ENCODE assay signal across 22 cellular contexts in genomic region chr1:45002650-45003645, GRCh38. TPM values are rescaled to one million over a fixed set of nuclear protein-coding genes. Genes with fewer than 3 reads are reported as not detected.
DNase-seq lines count a peak whose midpoint lies in the region; ATAC-seq and TF ChIP-seq lines count a peak whose summit lies in the region.
"Had no signal": no experiment of that assay in that cellular context is flagged by ENCODE, and none has a peak within 500 bp of the region (broad histone marks: within the 10 kb centered on the region; RNA-seq: fewer than 3 reads in every experiment).

No MANE protein-coding gene starts in this region.

- peaks cover 5% of the 10 kb centered on the region for H3K4me1 Mint-ChIP-seq in endothelial cell (ENCODE audit: unreplicated experiment)

- H3K27me3 Mint-ChIP-seq in endothelial cell (ENCODE audit: unreplicated experiment): peaks cover 15% of the 10 kb centered on the region

- DNase-seq in activated effector memory CD4-positive, alpha-beta T cell treated with anti-CD3 and anti-CD28 coated beads, Interleukin-2, amount 50 U/mL, for 16 hours: peak; percentile 59
- DNase-seq in activated effector memory CD4-positive, alpha-beta T cell treated with Interleukin-2 at 50 U/mL for 16 hours: no peak
- peak; percentile 20 for DNase-seq in H7
- DNase-seq in endothelial cell (ENCODE audit: low spot score): no peak
- DNase-seq in neuronal stem cell (ENCODE audit: low spot score): no peak
- DNase-seq in NCI-H146 (lab: John Stamatoyannopoulos, UW): no peak
- no peak for DNase-seq in activated CD8-positive, alpha-beta memory T cell treated with anti-CD3 and anti-CD28 coated beads for 24 hours
- DNase-seq: activated CD4-positive, alpha-beta T cell treated with anti-CD3 and anti-CD28 coated beads for 1 hour; amniotic stem cell; BE2C; Calu3; MV-4-11; NCI-H187; NCI-H69; ovary; SIG-M5; stimulated activated CD4-positive, alpha-beta T cell treated with anti-CD3 and anti-CD28 coated beads, Interleukin-12 subunit alpha, Interleukin-12 subunit beta, amount 100 ng/mL, for 4 hours; T-helper 1 cell had no signal

- no peak overlapping the region for H2AFZ ChIP-seq in neuronal stem cell (ENCODE audit: low read length)

- no peak overlapping the region for H4K91ac ChIP-seq in neuronal stem cell (ENCODE audit: low read depth, low read length, poor library complexity)

- H2BK120ac ChIP-seq in neuronal stem cell (ENCODE audit: low read depth, low read length): no peak overlapping the region

- H3K4me3 ChIP-seq in H7 (ENCODE audit: insufficient read depth, low read depth, low read length) (no peak overlapping the region), neuronal stem cell (ENCODE audit: low read length in 2 of 2) (no peak overlapping the region)
- H3K4me3 ChIP-seq: A549, cardiac muscle cell, ovary, right atrium auricular region had no signal

- H3K14ac ChIP-seq in neuronal stem cell (ENCODE audit: low read length): no peak overlapping the region

- H3K36me3 ChIP-seq in H7 (replicated peaks; ENCODE audit: control insufficient read depth, insufficient read depth, low read length): peaks cover 13% of the 10 kb centered on the region
- peaks cover 34 to 59% of the 10 kb centered on the region in 2 donors for H3K36me3 ChIP-seq in neuronal stem cell (replicated peaks in 1 of 2; ENCODE audit: control insufficient read depth in 2 of 2, insufficient read depth in 2 of 2, low read length in 2 of 2)
- H3K36me3 ChIP-seq: BE2C had no signal

- H3K4me1 ChIP-seq in neuronal stem cell (ENCODE audit: control insufficient read depth in 2 of 2, insufficient read depth in 1 of 2, low read depth in 1 of 2, low read length in 2 of 2): no peaks in the 10 kb centered on the region
- H3K4me1 ChIP-seq: A549, BE2C, right atrium auricular region had no signal

- no peak overlapping the region for H3K4ac ChIP-seq in neuronal stem cell (ENCODE audit: low read length)

- H3K23ac ChIP-seq in neuronal stem cell (ENCODE audit: low read depth, low read length, poor library complexity): no peak overlapping the region

- H3K79me1 ChIP-seq in neuronal stem cell (ENCODE audit: low read depth, low read length): no peaks in the 10 kb centered on the region

- no peak overlapping the region for H4K8ac ChIP-seq in neuronal stem cell (ENCODE audit: low read depth, low read length)

- WGBS in neuronal stem cell (ENCODE audit: extremely low coverage in 2 of 2, insufficient read length in 2 of 2, insufficient replicate concordance in 1 of 2), 2 donors: 100% methylated on average over 1 of the region's 17 CpGs; no CpG with 5 or more reads in 1 of the 2 donors

- H3K9me3 ChIP-seq in neuronal stem cell (replicated peaks in 1 of 2; ENCODE audit: control insufficient read depth in 2 of 2, insufficient read depth in 1 of 2, low read depth in 1 of 2, low read length in 2 of 2): no peaks in the 10 kb centered on the region
- H3K9me3 ChIP-seq: A549, BE2C, ovary, right atrium auricular region had no signal

- H2BK15ac ChIP-seq in neuronal stem cell (ENCODE audit: low read length): no peak overlapping the region

- H2AK5ac ChIP-seq in neuronal stem cell (ENCODE audit: low read depth, low read length): no peak overlapping the region

- no peak overlapping the region for H3K27ac ChIP-seq in neuronal stem cell (replicated peaks; ENCODE audit: low read length)
- H3K27ac ChIP-seq: A549, cardiac muscle cell, ovary, right atrium auricular region had no signal

- no peaks in the 10 kb centered on the region for H3K9me3 Mint-ChIP-seq in endothelial cell (ENCODE audit: unreplicated experiment)

- H3K9ac ChIP-seq in neuronal stem cell (ENCODE audit: low read depth, low read length, poor library complexity): peak overlapping the region; percentile 64

- H3K27me3 ChIP-seq in H7 (ENCODE audit: control insufficient read depth, insufficient read depth, low read length): no peaks in the 10 kb centered on the region
- no peaks in the 10 kb centered on the region for H3K27me3 ChIP-seq in neuronal stem cell (ENCODE audit: control insufficient read depth in 3 of 3, insufficient read depth in 3 of 3, low read depth in 1 of 3, low read length in 3 of 3)
- H3K27me3 ChIP-seq: BE2C, cardiac muscle cell, ovary, right atrium auricular region had no signal

- no peak overlapping the region for H3K27ac Mint-ChIP-seq in endothelial cell (ENCODE audit: unreplicated experiment)

- no peak for TF ChIP-seq CTCF in endothelial cell (IDR thresholded peaks at IDR 0.05; ENCODE audit: unreplicated experiment)

- H3K18ac ChIP-seq in neuronal stem cell (ENCODE audit: low read length): no peak overlapping the region

- H3K4me2 ChIP-seq in neuronal stem cell (ENCODE audit: insufficient read depth, low read length, poor library complexity, severe bottlenecking): no peak overlapping the region
- H3K4me2 ChIP-seq: A549 had no signal

- no peak overlapping the region for H2BK5ac ChIP-seq in neuronal stem cell (ENCODE audit: low read length)

- H3K36me3 Mint-ChIP-seq in endothelial cell (ENCODE audit: low read depth, unreplicated experiment): peaks cover 41% of the 10 kb centered on the region

- peak overlapping the region; percentile 2 for H3K4me3 Mint-ChIP-seq in endothelial cell (ENCODE audit: unreplicated experiment)

- ATAC-seq in GM21515 (IDR thresholded peaks at IDR 0.05; ENCODE audit: unreplicated experiment): no peak
- ATAC-seq: A549 had no signal

- no peak overlapping the region for H2BK12ac ChIP-seq in neuronal stem cell (ENCODE audit: low read length)

RNA-seq across cellular contexts. Expression of gene HECTD3, which starts 8.2 kb away (rescaled TPM):
- 45.3 and 53.1 TPM in 2 replicates for total RNA-seq in H7 (2014; rRNA removed; shearing (Covaris generic))
- total RNA-seq in endothelial cell (ENCODE audit: unreplicated experiment): 58.2 TPM
- polyA plus RNA-seq in neuronal stem cell (2013, experiment 1 of 2): 14.3 TPM
- polyA plus RNA-seq in neuronal stem cell (2013, experiment 2 of 2): 14.3 TPM

RNA-seq across cellular contexts. Expression of gene UROD, which starts 9.1 kb away (rescaled TPM):
- total RNA-seq in H7 (2014; rRNA removed; shearing (Covaris generic)): 257 and 408 TPM in 2 replicates
- 151 TPM for total RNA-seq in endothelial cell (ENCODE audit: unreplicated experiment)
- polyA plus RNA-seq in neuronal stem cell (2013, experiment 1 of 2): 53.9 TPM
- polyA plus RNA-seq in neuronal stem cell (2013, experiment 2 of 2): 50.6 TPM

RNA-seq across cellular contexts. Expression of gene EIF2B3, which starts 16.6 kb away (rescaled TPM):
- total RNA-seq in H7 (2014; rRNA removed; shearing (Covaris generic)): 56.8 and 60.1 TPM in 2 replicates
- 16.6 TPM for total RNA-seq in endothelial cell (ENCODE audit: unreplicated experiment)
- 23.1 TPM for polyA plus RNA-seq in neuronal stem cell (2013, experiment 1 of 2)
- 24.6 TPM for polyA plus RNA-seq in neuronal stem cell (2013, experiment 2 of 2)

Comparison
In these comparisons a context has a peak if more than half of its experiments do, and no peak if none do; other contexts are left out.
1. DNase-seq: peak in activated effector memory CD4-positive, alpha-beta T cell treated with anti-CD3 and anti-CD28 coated beads, Interleukin-2, amount 50 U/mL, for 16 hours (single experiment) and H7 (single experiment); none in activated effector memory CD4-positive, alpha-beta T cell treated with Interleukin-2 at 50 U/mL for 16 hours (single experiment), endothelial cell (single experiment), neuronal stem cell (single experiment), NCI-H146 (single experiment) and activated CD8-positive, alpha-beta memory T cell treated with anti-CD3 and anti-CD28 coated beads for 24 hours (single experiment).